Comparison of ENCODE assay signal across 7 cellular contexts in genomic region chr11:49561236-49561880, GRCh38.
DNase-seq lines count a peak whose midpoint lies in the region; ATAC-seq, FAIRE-seq and TF ChIP-seq lines count a peak whose summit lies in the region.
"Not testable (repeated sequence)": the region's sequence is repeated elsewhere in the genome, so short reads cannot be mapped to it uniquely, and the experiment has no call there.

No MANE protein-coding gene starts in this region.

- ATAC-seq in GM23338 = peak; percentile 64
- peak; percentile 52; the same call in 1 of the 3 replicates for ATAC-seq in RWPE2 (ENCODE audit: low read depth)

- H3K4me3 ChIP-seq in GM23338; RWPE2 (ENCODE audit: severe bottlenecking): not testable (repeated sequence)

- H3K4me2 ChIP-seq in GM23338 = not testable (repeated sequence)

- not testable (repeated sequence) for H3K27ac ChIP-seq in GM23338 (ENCODE audit: low read depth); RWPE2 (ENCODE audit: poor library complexity, severe bottlenecking)

- not testable (repeated sequence) for H3K36me3 ChIP-seq in GM23338 (ENCODE audit: insufficient read depth); RWPE2 (ENCODE audit: low read depth)

- H3K36me3 Mint-ChIP-seq in GM23338 (ENCODE audit: low read depth) = peaks cover 14% of the 10 kb centered on the region; the same call in 2 of the 3 replicates
- not testable (repeated sequence) for H3K36me3 Mint-ChIP-seq in chondrocyte (ENCODE audit: low read depth); glutamatergic neuron (ENCODE audit: unreplicated experiment)

- H3K4me1 ChIP-seq in GM23338 (ENCODE audit: insufficient read depth); RWPE2 (ENCODE audit: insufficient read depth, poor library complexity, severe bottlenecking): not testable (repeated sequence)

- peak; percentile 4 for DNase-seq in D341Med (ENCODE audit: low spot score)
- peak; percentile 13 for DNase-seq in GM23338 (ENCODE audit: low spot score)
- DNase-seq in RWPE2 (ENCODE audit: low spot score); glutamatergic neuron: not testable (repeated sequence)
- peak; percentile 67 for DNase-seq in chondrocyte (ENCODE audit: low spot score)
- peak; percentile 20 for DNase-seq in retina
- peak; percentile 5 for DNase-seq in urothelium cell line (ENCODE audit: low spot score)

- H3K27me3 ChIP-seq in GM23338 (ENCODE audit: insufficient read depth) = peaks cover 60% of the 10 kb centered on the region
- H3K27me3 ChIP-seq in RWPE2 (ENCODE audit: insufficient read depth, poor library complexity, severe bottlenecking) = not testable (repeated sequence)

- not testable (repeated sequence) for H3K4me1 Mint-ChIP-seq in GM23338; chondrocyte (ENCODE audit: low read depth); glutamatergic neuron (ENCODE audit: low read depth, unreplicated experiment)

- H3K9me3 Mint-ChIP-seq in GM23338 (peaks cover 74% of the 10 kb centered on the region), chondrocyte (ENCODE audit: low read depth) (peaks cover 29% of the 10 kb centered on the region)
- H3K9me3 Mint-ChIP-seq in glutamatergic neuron (ENCODE audit: unreplicated experiment) = not testable (repeated sequence)

- H3K27me3 Mint-ChIP-seq in GM23338 (ENCODE audit: insufficient read depth, low read depth, poor library complexity); chondrocyte (ENCODE audit: low read depth); glutamatergic neuron (ENCODE audit: unreplicated experiment): not testable (repeated sequence)

- not testable (repeated sequence) for H3F3A ChIP-seq in GM23338 (replicated peaks; ENCODE audit: low read depth)

- not testable (repeated sequence) for H3K9me2 ChIP-seq in GM23338 (ENCODE audit: insufficient read depth)

- not testable (repeated sequence) for H3K79me2 ChIP-seq in GM23338 (replicated peaks; ENCODE audit: insufficient read depth)

- not testable (repeated sequence) for FAIRE-seq in urothelium cell line (lab: Jason Lieb, UNC)

- H3K9me3 ChIP-seq in RWPE2 (ENCODE audit: severe bottlenecking) = not testable (repeated sequence)

- not testable (repeated sequence) for H2AFZ ChIP-seq in GM23338

- not testable (repeated sequence) for H4K20me1 ChIP-seq in GM23338 (replicated peaks; ENCODE audit: insufficient read depth)

- H3K27ac Mint-ChIP-seq in GM23338; chondrocyte (ENCODE audit: unreplicated experiment); glutamatergic neuron (ENCODE audit: unreplicated experiment): not testable (repeated sequence)

- not testable (repeated sequence) for TF ChIP-seq CTCF in GM23338 (conservative IDR thresholded peaks at IDR 0.05; ENCODE audit: low read depth in 2 of 2); RWPE2 (IDR thresholded peaks at IDR 0.05; ENCODE audit: poor library complexity, severe bottlenecking); chondrocyte (IDR thresholded peaks at IDR 0.05); glutamatergic neuron (IDR thresholded peaks at IDR 0.05; ENCODE audit: partially characterized antibody, unreplicated experiment)

- not testable (repeated sequence) for H3K4me3 Mint-ChIP-seq in GM23338; chondrocyte (ENCODE audit: unreplicated experiment)
- H3K4me3 Mint-ChIP-seq in glutamatergic neuron (ENCODE audit: unreplicated experiment) = peak overlapping the region; percentile 52
